In genomic region chrX:109577055-109577454, GRCh38 we compare ENCODE assay signal across 32 cellular contexts. TPM values are rescaled to one million over a fixed set of nuclear protein-coding genes. Genes with fewer than 3 reads are reported as not detected.
"Had no signal": no experiment of that assay in that cellular context is flagged by ENCODE, and none has a peak within 500 bp of the region (broad histone marks: within the 10 kb centered on the region; RNA-seq: fewer than 3 reads in every experiment).

No MANE protein-coding gene starts in this region.

- H3K27me3 Mint-ChIP-seq: stimulated activated memory B cell treated with anti-CD40 and anti-IgM and Interleukin-4, amounts not matched to agents 10 μg/mL and 1 μg/mL and 100 μg/mL, for 72 hours; stimulated activated naive CD8-positive, alpha-beta T cell treated with anti-CD3 and anti-CD28 coated beads, Interleukin-15, amount 100 ng/mL, for 72 hours had no signal

- H3K36me3 Mint-ChIP-seq: natural killer cell treated with Interleukin-12 subunit alpha and Interleukin-12 subunit beta and Interleukin-15 and Interleukin-18, amount 100 ng/mL, for 72 hours; stimulated activated memory B cell treated with anti-CD40 and anti-IgM and Interleukin-4, amounts not matched to agents 10 μg/mL and 1 μg/mL and 100 μg/mL, for 72 hours had no signal

- H3K4me3 Mint-ChIP-seq: naive thymus-derived CD8-positive, alpha-beta T cell; natural killer cell treated with Interleukin-12 subunit alpha and Interleukin-12 subunit beta and Interleukin-15 and Interleukin-18, amount 100 ng/mL, for 72 hours; nephron progenitor cell; neural crest cell; stimulated activated memory B cell treated with anti-CD40 and anti-IgM and Interleukin-4, amounts not matched to agents 10 μg/mL and 1 μg/mL and 100 μg/mL, for 72 hours; stimulated activated naive CD8-positive, alpha-beta T cell treated with anti-CD3 and anti-CD28 coated beads, Interleukin-15, amount 100 ng/mL, for 72 hours had no signal

- H3K27ac ChIP-seq: ovary, parathyroid adenoma, psoas muscle, skin epidermis, spleen, suprapubic skin, testis, tibial artery, transverse colon, upper lobe of left lung, vagina had no signal

- H3K4me1 ChIP-seq: parathyroid adenoma, psoas muscle, spleen, suprapubic skin, testis, tibial artery, transverse colon, upper lobe of left lung, vagina had no signal

- H3K9me3 ChIP-seq: ovary, psoas muscle, spleen, suprapubic skin, testis, tibial artery, transverse colon, upper lobe of left lung, vagina had no signal

- FAIRE-seq: urothelium cell line had no signal

- DNase-seq: naive thymus-derived CD8-positive, alpha-beta T cell; nephron progenitor cell; occipital lobe; ovary; posterior cingulate gyrus; psoas muscle; right cardiac atrium; spleen; stimulated activated CD4-positive, alpha-beta T cell treated with anti-CD3 and anti-CD28 coated beads, Interleukin-12 subunit alpha, Interleukin-12 subunit beta, amount 100 ng/mL, for 4 hours; stimulated activated CD4-positive, alpha-beta T cell treated with anti-CD3 and anti-CD28 coated beads, Interleukin-1b, Interleukin-23, amount 100 ng/mL, for 48 hours; stimulated activated CD4-positive, alpha-beta T cell treated with anti-CD3 and anti-CD28 coated beads, Interleukin-4, amount 100 ng/mL, for 1 hour; stimulated activated CD4-positive, alpha-beta T cell treated with anti-CD3 and anti-CD28 coated beads, Interleukin-4, amount 100 ng/mL, for 4 hours; stimulated activated CD8-positive, alpha-beta memory T cell treated with anti-CD3 and anti-CD28 coated beads, Interleukin-4, amount 100 ng/mL, for 48 hours; stimulated activated naive CD4-positive, alpha-beta T cell; stimulated activated naive CD8-positive, alpha-beta T cell treated with anti-CD3 and anti-CD28 coated beads, Interleukin-15, amount 100 ng/mL, for 72 hours; stimulated activated naive CD8-positive, alpha-beta T cell treated with anti-CD3 and anti-CD28 coated beads, Interleukin-15, Interleukin-2, amounts not matched to agents 100 U/mL and 50 U/mL, for 24 hours; substantia nigra; testis; tibial artery; transverse colon; upper lobe of left lung had no signal

- H3K79me2 ChIP-seq: parathyroid adenoma had no signal

- H2AFZ ChIP-seq: parathyroid adenoma had no signal

- H3K9me3 Mint-ChIP-seq: naive thymus-derived CD8-positive, alpha-beta T cell; natural killer cell treated with Interleukin-12 subunit alpha and Interleukin-12 subunit beta and Interleukin-15 and Interleukin-18, amount 100 ng/mL, for 72 hours; nephron progenitor cell; stimulated activated naive CD8-positive, alpha-beta T cell treated with anti-CD3 and anti-CD28 coated beads, Interleukin-15, amount 100 ng/mL, for 72 hours had no signal

- H3K4me3 ChIP-seq: ovary, psoas muscle, skin epidermis, smooth muscle cell, spleen, suprapubic skin, testis, tibial artery, transverse colon, upper lobe of left lung, vagina had no signal

- H3K4me1 Mint-ChIP-seq: naive thymus-derived CD8-positive, alpha-beta T cell; nephron progenitor cell; neural crest cell; stimulated activated memory B cell treated with anti-CD40 and anti-IgM and Interleukin-4, amounts not matched to agents 10 μg/mL and 1 μg/mL and 100 μg/mL, for 72 hours; stimulated activated naive CD8-positive, alpha-beta T cell treated with anti-CD3 and anti-CD28 coated beads, Interleukin-15, amount 100 ng/mL, for 72 hours had no signal

- H3K27ac Mint-ChIP-seq: naive thymus-derived CD8-positive, alpha-beta T cell; natural killer cell treated with Interleukin-12 subunit alpha and Interleukin-12 subunit beta and Interleukin-15 and Interleukin-18, amount 100 ng/mL, for 72 hours; nephron progenitor cell; progenitor cell of endocrine pancreas; stimulated activated memory B cell treated with anti-CD40 and anti-IgM and Interleukin-4, amounts not matched to agents 10 μg/mL and 1 μg/mL and 100 μg/mL, for 72 hours had no signal

- H3K36me3 ChIP-seq: ovary, spleen, suprapubic skin, tibial artery, transverse colon, upper lobe of left lung, vagina had no signal

- H3K27me3 ChIP-seq: ovary, suprapubic skin, testis, tibial artery, transverse colon, upper lobe of left lung, vagina had no signal

- H3K4me2 ChIP-seq: smooth muscle cell had no signal

- H3K9ac ChIP-seq: parathyroid adenoma had no signal

- ATAC-seq: naive thymus-derived CD8-positive, alpha-beta T cell; natural killer cell treated with Interleukin-12 subunit alpha and Interleukin-12 subunit beta and Interleukin-15 and Interleukin-18, amount 100 ng/mL, for 72 hours; psoas muscle; right cardiac atrium; sciatic nerve; stimulated activated memory B cell treated with anti-CD40 and anti-IgM and Interleukin-4, amounts not matched to agents 10 μg/mL and 1 μg/mL and 100 μg/mL, for 72 hours; stimulated activated naive CD8-positive, alpha-beta T cell treated with anti-CD3 and anti-CD28 coated beads, Interleukin-15, amount 100 ng/mL, for 72 hours; stimulated activated naive CD8-positive, alpha-beta T cell treated with anti-CD3 and anti-CD28 coated beads, Interleukin-15, Interleukin-2, amounts not matched to agents 100 U/mL and 50 U/mL, for 24 hours had no signal

RNA-seq across cellular contexts. Expression of gene KCNE5, which starts 47.9 kb away (rescaled TPM):
- total RNA-seq: sciatic nerve, smooth muscle cell, transverse colon had no signal
- polyA plus RNA-seq: naive thymus-derived CD8-positive, alpha-beta T cell had no signal
